In genomic region chr12:56724660-56724988, GRCh38 we compare ENCODE assay signal across 8 cellular contexts. TPM values are rescaled to one million over a fixed set of nuclear protein-coding genes. Genes with fewer than 3 reads are reported as not detected.
DNase-seq lines count a peak whose midpoint lies in the region; ATAC-seq and TF ChIP-seq lines count a peak whose summit lies in the region.

No MANE protein-coding gene starts in this region.

- peaks cover 21% of the 10 kb centered on the region for H3K4me1 ChIP-seq in SJCRH30

- H3K4me3 Mint-ChIP-seq in neural crest cell, result peak overlapping the region; percentile 98

- H3K27me3 Mint-ChIP-seq in neural crest cell (ENCODE audit: low read depth), result no peaks in the 10 kb centered on the region

- DNase-seq in SJCRH30 (peak in 1 of 2 experiments; percentile 23), epithelial cell of proximal tubule (ENCODE audit: low read depth) (no peak), neural crest cell (ENCODE audit: low read depth, low spot score) (peak; percentile 12), COLO829 (ENCODE audit: low spot score) (no peak), NCI-H2107 treated with DMSO at 0.1 percent for 48 hours (lab: John Stamatoyannopoulos, UW; ENCODE audit: unreplicated experiment) (no peak), NCI-H146 (lab: John Stamatoyannopoulos, UW) (no peak)

- H3K27ac Mint-ChIP-seq in neural crest cell (ENCODE audit: unreplicated experiment), result peak overlapping the region; percentile 99

- H3K4me3 ChIP-seq in SJCRH30, result peak overlapping the region; percentile 82
- H3K4me3 ChIP-seq in epithelial cell of proximal tubule (ENCODE audit: low read depth, low read length), result peak overlapping the region; percentile 65

- peaks cover 48% of the 10 kb centered on the region for H3K36me3 ChIP-seq in SJCRH30

- TF ChIP-seq CTCF in epithelial cell of proximal tubule (conservative IDR thresholded peaks at IDR 0.05; ENCODE audit: low read depth, low read length), result no peak
- TF ChIP-seq CTCF in neural crest cell (conservative IDR thresholded peaks at IDR 0.05), result no peak

- no peaks in the 10 kb centered on the region for H3K9me3 ChIP-seq in SJCRH30 (replicated peaks)

- peaks cover 60% of the 10 kb centered on the region for H3K4me1 Mint-ChIP-seq in neural crest cell

- H3K27ac ChIP-seq in SJCRH30, result peak overlapping the region; percentile 97

- H3K27me3 ChIP-seq in SJCRH30, result no peaks in the 10 kb centered on the region

- H3K36me3 Mint-ChIP-seq in neural crest cell (ENCODE audit: low read depth), result peaks cover 33% of the 10 kb centered on the region

- H3K9me3 Mint-ChIP-seq in neural crest cell, result no peaks in the 10 kb centered on the region

- ATAC-seq in GM18867 (IDR thresholded peaks at IDR 0.05; ENCODE audit: unreplicated experiment), result peak; percentile 2
- no peak for ATAC-seq in HG02759 (IDR thresholded peaks at IDR 0.05; ENCODE audit: unreplicated experiment)

RNA-seq across cellular contexts. Expression of gene NACA, which starts 0.5 kb away (rescaled TPM):
- 2,251 and 2,266 TPM in 2 replicates for total RNA-seq in SJCRH30 (2014; rRNA removed; shearing (Covaris generic))
- total RNA-seq in epithelial cell of proximal tubule (1,115 and 1,158 TPM in 2 replicates), neural crest cell (1,026 and 1,074 TPM in 2 replicates)

RNA-seq across cellular contexts. Expression of gene PRIM1, which starts 27.5 kb away (rescaled TPM):
- 47.3 and 52.3 TPM in 2 replicates for total RNA-seq in SJCRH30 (2014; rRNA removed; shearing (Covaris generic))
- total RNA-seq in epithelial cell of proximal tubule (19.1 and 32.2 TPM in 2 replicates), neural crest cell (45.7 and 47.3 TPM in 2 replicates)

RNA-seq across cellular contexts. Expression of gene PTGES3, which starts 36.5 kb away (rescaled TPM):
- total RNA-seq in SJCRH30 (2014; rRNA removed; shearing (Covaris generic)), result 238 and 251 TPM in 2 replicates
- total RNA-seq in epithelial cell of proximal tubule (110 and 203 TPM in 2 replicates), neural crest cell (282 and 284 TPM in 2 replicates)

RNA-seq across cellular contexts. Expression of gene HSD17B6, which starts 38.5 kb away (rescaled TPM):
- 0.43 and 0.73 TPM in 2 replicates for total RNA-seq in SJCRH30 (2014; rRNA removed; shearing (Covaris generic))
- total RNA-seq in epithelial cell of proximal tubule, result 0.36 and 0.81 TPM in 2 replicates
- 2.6 and 2.7 TPM in 2 replicates for total RNA-seq in neural crest cell
